17 cellular contexts compared by ENCODE assay signal in the genomic region with DNA sequence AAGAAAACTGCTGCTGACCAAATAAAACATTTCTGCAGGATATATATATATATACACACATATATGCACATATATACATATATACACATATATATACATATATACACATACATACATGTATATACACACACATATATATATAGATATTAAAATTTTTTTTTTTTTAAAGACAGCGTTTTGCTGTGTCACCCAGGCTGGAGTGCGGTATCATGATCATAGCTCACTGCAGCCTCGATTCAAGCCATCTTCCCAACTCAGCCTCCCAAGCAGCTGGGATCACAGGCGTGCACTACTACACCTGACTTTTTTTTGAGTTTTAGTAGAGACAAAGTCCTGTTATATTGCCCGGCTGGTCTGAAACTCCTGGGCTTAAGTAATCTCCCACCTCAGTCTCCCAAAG. TPM values are rescaled to one million over a fixed set of nuclear protein-coding genes. Genes with fewer than 3 reads are reported as not detected.
DNase-seq lines count a peak whose midpoint lies in the region; ATAC-seq lines count a peak whose summit lies in the region.
"Had no signal": no experiment of that assay in that cellular context is flagged by ENCODE, and none has a peak within 500 bp of the region (broad histone marks: within the 10 kb centered on the region; RNA-seq: fewer than 3 reads in every experiment).

No MANE protein-coding gene starts in this region.

- intact Hi-C loops in Right ventricle myocardium inferior (cut with DNase I): no loop called here

- H3K27me3 Mint-ChIP-seq in activated naive CD8-positive, alpha-beta T cell: no peaks in the 10 kb centered on the region
- peaks cover 3% of the 10 kb centered on the region for H3K27me3 Mint-ChIP-seq in activated naive CD8-positive, alpha-beta T cell treated with anti-CD3 and anti-CD28 coated beads, Interleukin-2, amount 50 U/mL, for 24 hours

- H3K27me3 ChIP-seq in mesenchymal stem cell (ENCODE audit: control insufficient read depth in 1 of 2, insufficient read depth in 1 of 2, low read length in 2 of 2): no peaks in the 10 kb centered on the region
- H3K27me3 ChIP-seq: BLaER1 had no signal

- no peak for ATAC-seq in activated naive CD8-positive, alpha-beta T cell treated with anti-CD3 and anti-CD28 coated beads, Interleukin-2, amount 50 U/mL, for 24 hours
- ATAC-seq in Right ventricle myocardium inferior: no peak
- ATAC-seq: A549 had no signal

- no peak overlapping the region for H2BK12ac ChIP-seq in mesenchymal stem cell (ENCODE audit: low read length in 2 of 2)

- peaks cover 2% of the 10 kb centered on the region for H3K4me1 ChIP-seq in mesenchymal stem cell (ENCODE audit: control insufficient read depth, insufficient read depth, low read depth, low read length)

- no peak overlapping the region for H2AFZ ChIP-seq in mesenchymal stem cell (ENCODE audit: low read depth, low read length)
- H2AFZ ChIP-seq: GM23248 had no signal

- H4K8ac ChIP-seq in mesenchymal stem cell (ENCODE audit: low read length): no peak overlapping the region

- H3K9ac ChIP-seq in SK-N-MC (ENCODE audit: insufficient read length) (peak overlapping the region; percentile 48), mesenchymal stem cell (ENCODE audit: low read length) (peak overlapping the region; percentile 95)
- H3K9ac ChIP-seq: BLaER1 had no signal

- WGBS in mesenchymal stem cell: 97% methylated on average over 4 of the region's 5 CpGs

- H3K9me3 Mint-ChIP-seq in activated naive CD8-positive, alpha-beta T cell (ENCODE audit: low read depth): no peaks in the 10 kb centered on the region
- H3K9me3 Mint-ChIP-seq in activated naive CD8-positive, alpha-beta T cell treated with anti-CD3 and anti-CD28 coated beads, Interleukin-2, amount 50 U/mL, for 24 hours: no peaks in the 10 kb centered on the region
- H3K9me3 Mint-ChIP-seq: CD14-positive monocyte had no signal

- H3K9me3 ChIP-seq in SK-N-MC (ENCODE audit: low read depth, low read length): no peaks in the 10 kb centered on the region
- no peaks in the 10 kb centered on the region for H3K9me3 ChIP-seq in mesenchymal stem cell (ENCODE audit: control insufficient read depth, low read length)
- H3K9me3 ChIP-seq: A549, BLaER1, HAP-1 had no signal

- peaks cover 11% of the 10 kb centered on the region for H3K79me1 ChIP-seq in mesenchymal stem cell (replicated peaks; ENCODE audit: low read length, poor library complexity, severe bottlenecking)

- no peak overlapping the region for H3K14ac ChIP-seq in mesenchymal stem cell (ENCODE audit: low read length in 2 of 2)

- DNase-seq in activated naive CD8-positive, alpha-beta T cell treated with anti-CD3 and anti-CD28 coated beads, Interleukin-2, amount 50 U/mL, for 24 hours: no peak
- DNase-seq in SK-N-MC (ENCODE audit: low read depth, low spot score) (no peak), mesenchymal stem cell (no peak), NCI-H82 (lab: John Stamatoyannopoulos, UW) (no peak), OCI-M2 (lab: John Stamatoyannopoulos, UW; ENCODE audit: unreplicated experiment) (no peak), Right ventricle myocardium inferior (ENCODE audit: missing footprints) (no peak)
- DNase-seq: CD8-positive, alpha-beta memory T cell; COR-L47; DMS 273 treated with DMSO at 0.1 percent for 48 hours; DMS53; GM23248 had no signal

- H2BK15ac ChIP-seq in mesenchymal stem cell (ENCODE audit: low read depth, poor library complexity, severe bottlenecking): no peak overlapping the region

- H3K23ac ChIP-seq in mesenchymal stem cell (ENCODE audit: low read length in 2 of 2): no peak overlapping the region

- H3K36me3 Mint-ChIP-seq in activated naive CD8-positive, alpha-beta T cell: peaks cover 3% of the 10 kb centered on the region
- peaks cover 15% of the 10 kb centered on the region for H3K36me3 Mint-ChIP-seq in activated naive CD8-positive, alpha-beta T cell treated with anti-CD3 and anti-CD28 coated beads, Interleukin-2, amount 50 U/mL, for 24 hours (ENCODE audit: low read depth)

- H3K27ac Mint-ChIP-seq in activated naive CD8-positive, alpha-beta T cell: no peak overlapping the region
- no peak overlapping the region for H3K27ac Mint-ChIP-seq in activated naive CD8-positive, alpha-beta T cell treated with anti-CD3 and anti-CD28 coated beads, Interleukin-2, amount 50 U/mL, for 24 hours

- H3K4me2 ChIP-seq in mesenchymal stem cell (ENCODE audit: low read length, poor library complexity, severe bottlenecking): no peak overlapping the region
- H3K4me2 ChIP-seq: A549 had no signal

- H2BK120ac ChIP-seq in mesenchymal stem cell (ENCODE audit: low read depth, low read length): no peak overlapping the region

- H3K36me3 ChIP-seq in SK-N-MC (ENCODE audit: insufficient read depth, low read length) (peaks cover 36% of the 10 kb centered on the region), mesenchymal stem cell (ENCODE audit: control insufficient read depth in 1 of 2, insufficient read depth in 2 of 2, low read depth in 1 of 2, low read length in 2 of 2) (peaks cover 0 to 9% of the 10 kb centered on the region in 2 experiments)

- H3K4ac ChIP-seq in mesenchymal stem cell (ENCODE audit: low read depth in 1 of 2, low read length in 2 of 2): no peak overlapping the region

- H3K18ac ChIP-seq in mesenchymal stem cell (ENCODE audit: low read depth in 1 of 2, low read length in 2 of 2): no peak overlapping the region

- no peak overlapping the region for H2BK5ac ChIP-seq in mesenchymal stem cell (ENCODE audit: low read depth, low read length, poor library complexity, severe bottlenecking)

- peaks cover 41% of the 10 kb centered on the region for H3K4me1 Mint-ChIP-seq in activated naive CD8-positive, alpha-beta T cell (ENCODE audit: low read depth)
- peaks cover 44% of the 10 kb centered on the region for H3K4me1 Mint-ChIP-seq in activated naive CD8-positive, alpha-beta T cell treated with anti-CD3 and anti-CD28 coated beads, Interleukin-2, amount 50 U/mL, for 24 hours

- H3K4me3 Mint-ChIP-seq in activated naive CD8-positive, alpha-beta T cell: peak overlapping the region; percentile 46
- H3K4me3 Mint-ChIP-seq in activated naive CD8-positive, alpha-beta T cell treated with anti-CD3 and anti-CD28 coated beads, Interleukin-2, amount 50 U/mL, for 24 hours: no peak overlapping the region
- H3K4me3 Mint-ChIP-seq: CD14-positive monocyte had no signal

- H3K27ac ChIP-seq in SK-N-MC: peak overlapping the region; percentile 88
- H3K27ac ChIP-seq in mesenchymal stem cell (ENCODE audit: low read length, poor library complexity, severe bottlenecking): no peak overlapping the region
- H3K27ac ChIP-seq: 22Rv1, A549, BLaER1, GM23248 had no signal

- no peak overlapping the region for H4K91ac ChIP-seq in mesenchymal stem cell (ENCODE audit: low read length)

- H2AK5ac ChIP-seq in mesenchymal stem cell (ENCODE audit: low read length, severe bottlenecking): no peak overlapping the region

- H3K4me3 ChIP-seq in SK-N-MC: peak overlapping the region; percentile 22; the same call in 1 of the 2 replicates
- H3K4me3 ChIP-seq in mesenchymal stem cell (ENCODE audit: insufficient read depth in 1 of 2, low read depth in 1 of 2, low read length in 2 of 2): no peak overlapping the region
- H3K4me3 ChIP-seq: A549, BLaER1, GM23248, HAP-1 had no signal

RNA-seq across cellular contexts. Expression of a gene that starts 2.7 kb away (rescaled TPM):
- polyA plus RNA-seq in mesenchymal stem cell (2013, experiment 1 of 2): 62.9 TPM
- 66.6 TPM for polyA plus RNA-seq in mesenchymal stem cell (2013, experiment 2 of 2)
- total RNA-seq in Right ventricle myocardium inferior: 74.7 TPM

RNA-seq across cellular contexts. Expression of a gene that starts 5.5 kb away (rescaled TPM):
- 3.5 TPM for polyA plus RNA-seq in mesenchymal stem cell (2013, experiment 1 of 2)
- 3.6 TPM for polyA plus RNA-seq in mesenchymal stem cell (2013, experiment 2 of 2)
- total RNA-seq in Right ventricle myocardium inferior: 13.0 TPM
